10 cellular contexts compared by ENCODE assay signal in the genomic region with DNA sequence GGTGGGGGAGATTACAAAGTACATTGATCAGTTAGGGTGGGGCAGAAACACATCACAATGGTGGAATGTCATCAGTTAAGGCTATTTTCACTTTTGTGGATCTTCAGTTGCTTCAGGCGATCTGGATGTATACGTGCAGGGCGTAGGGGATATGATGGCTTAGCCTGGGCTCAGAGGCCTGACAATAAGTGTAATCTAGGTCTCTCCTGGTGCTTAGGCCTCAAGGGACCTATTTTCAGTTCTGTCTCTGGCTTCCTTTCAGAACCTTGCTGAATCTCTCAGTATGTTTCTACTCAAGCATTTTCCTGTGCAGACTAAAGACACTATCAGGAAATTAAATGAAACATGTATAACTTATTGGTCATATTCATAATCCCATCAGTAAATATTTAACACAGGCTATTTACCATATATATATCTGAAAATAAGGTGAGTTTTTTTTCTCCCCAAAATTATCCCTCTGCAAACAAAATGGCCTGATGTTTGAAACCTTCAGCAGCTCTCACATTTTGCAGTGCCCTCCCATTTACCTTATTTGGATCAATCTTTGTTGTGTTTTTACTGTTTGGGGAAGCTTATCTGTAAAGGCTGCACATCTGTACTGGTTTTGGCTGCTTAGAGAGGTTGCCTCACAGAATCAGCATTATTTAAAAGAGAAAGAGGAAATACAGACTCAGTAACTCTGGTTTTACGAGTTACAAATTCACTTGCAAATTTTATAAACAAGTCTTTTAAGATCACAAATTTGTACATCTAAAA. TPM values are rescaled to one million over a fixed set of nuclear protein-coding genes. Genes with fewer than 3 reads are reported as not detected.
A peak's percentile ranks its signal among the peaks of the same experiment; 100 is the strongest.
DNase-seq lines count a peak whose midpoint lies in the region; ATAC-seq and TF ChIP-seq lines count a peak whose summit lies in the region.
"Had no signal": no experiment of that assay in that cellular context is flagged by ENCODE, and none has a peak within 500 bp of the region (broad histone marks: within the 10 kb centered on the region; RNA-seq: fewer than 3 reads in every experiment).

No MANE protein-coding gene starts in this region.

- H3K4me1 ChIP-seq in HAP-1 (peaks cover 21% of the 10 kb centered on the region), hepatocyte (ENCODE audit: insufficient read depth) (peaks cover 4% of the 10 kb centered on the region), PC-3 (ENCODE audit: insufficient read depth, low read length) (peaks cover 13% of the 10 kb centered on the region; the same call in 1 of the 2 replicates)

- peaks cover 6% of the 10 kb centered on the region for H3K27me3 Mint-ChIP-seq in activated T-cell treated with anti-CD3 and anti-CD28 coated beads, Interleukin-2, amount 50 U/mL, for 4 hours (ENCODE audit: low read depth)

- CTCF ChIA-PET in PC-3 (lab: Charles Lee), result no interaction called here

- in situ Hi-C loops in HAP-1 (cut with MboI; ENCODE audit: low sequenced_read_pairs), result no loop called here

- H3K4me1 Mint-ChIP-seq in activated T-cell treated with anti-CD3 and anti-CD28 coated beads, Interleukin-2, amount 50 U/mL, for 4 hours (ENCODE audit: low read depth), result peaks cover 17% of the 10 kb centered on the region

- H3K36me3 Mint-ChIP-seq in activated T-cell treated with anti-CD3 and anti-CD28 coated beads, Interleukin-2, amount 50 U/mL, for 4 hours (ENCODE audit: insufficient read depth), result peaks cover 2% of the 10 kb centered on the region

- H3K79me2 ChIP-seq in hepatocyte (peaks cover 15% of the 10 kb centered on the region), PC-3 (ENCODE audit: low read length) (peaks cover 17% of the 10 kb centered on the region)

- H3K27me3 ChIP-seq in HAP-1 (ENCODE audit: low read depth) (no peaks in the 10 kb centered on the region), hepatocyte (no peaks in the 10 kb centered on the region), PC-3 (ENCODE audit: low read length) (no peaks in the 10 kb centered on the region)

- TF ChIP-seq CTCF in hepatocyte (IDR thresholded peaks at IDR 0.05; ENCODE audit: poor library complexity) (no peak), PC-3 (conservative IDR thresholded peaks at IDR 0.05; ENCODE audit: low read depth, low read length) (no peak)

- H3K9ac ChIP-seq in PC-3 (ENCODE audit: low read length), result no peak overlapping the region

- no peak overlapping the region for H3K27ac ChIP-seq in hepatocyte
- no peak overlapping the region for H3K27ac ChIP-seq in PC-3 (ENCODE audit: low read length)

- H3K9me2 ChIP-seq in hepatocyte (replicated peaks; ENCODE audit: insufficient read depth), result no peaks in the 10 kb centered on the region
- no peaks in the 10 kb centered on the region for H3K9me2 ChIP-seq in PC-3 (replicated peaks; ENCODE audit: low read length)

- H3K4me3 ChIP-seq in HAP-1 (no peak overlapping the region), hepatocyte (no peak overlapping the region), PC-3 (ENCODE audit: low read length) (no peak overlapping the region)

- POLR2A ChIA-PET in PC-3 (lab: Charles Lee; ENCODE audit: unreplicated experiment), result no interaction called here

- H3K36me3 ChIP-seq in HAP-1 (replicated peaks) (no peaks in the 10 kb centered on the region), hepatocyte (replicated peaks; ENCODE audit: insufficient read depth, low read depth) (no peaks in the 10 kb centered on the region), PC-3 (ENCODE audit: low read depth, low read length) (no peaks in the 10 kb centered on the region)

- intact Hi-C loops in PC-3 (cut with micrococcal nuclease), result loop anchor here (5.0 kb wide), 2 partner anchors 57 to 148 kb away; a partner anchor contains a TSS

- no peak overlapping the region for H3K4me3 Mint-ChIP-seq in activated T-cell treated with anti-CD3 and anti-CD28 coated beads, Interleukin-2, amount 50 U/mL, for 4 hours

- H3K4me2 ChIP-seq in hepatocyte, result peak overlapping the region; percentile 50
- no peak overlapping the region for H3K4me2 ChIP-seq in PC-3 (ENCODE audit: low read length)

- H3F3A ChIP-seq in PC-3 (ENCODE audit: low read length, unreplicated experiment), result no peaks in the 10 kb centered on the region

- no TSS peak for BruUV-seq in PC-3 (replicated peaks; lab: Mats Ljungman, UMichigan)

- peak overlapping the region; percentile 41 for H2AFZ ChIP-seq in hepatocyte
- H2AFZ ChIP-seq in PC-3 (ENCODE audit: low read length), result no peak overlapping the region

- peak; percentile 62 to 76 for DNase-seq in HAP-1 (ENCODE audit: low spot score in 2 of 2)
- peak; percentile 8 for DNase-seq in HT-29 (ENCODE audit: low spot score)
- no peak for DNase-seq in hepatocyte (ENCODE audit: low spot score)
- no peak for DNase-seq in PC-3
- DNase-seq in hepatic stellate cell (ENCODE audit: low spot score), result no peak
- DNase-seq in NCI-H526 treated with DMSO at 0.1 percent for 48 hours (lab: John Stamatoyannopoulos, UW), result no peak
- DNase-seq in activated T-cell treated with anti-CD3 and anti-CD28 coated beads, Interleukin-2, amount 50 U/mL, for 4 hours, result no peak
- DNase-seq: NCI-H774, retina had no signal

- WGBS in hepatocyte (ENCODE audit: low lambda C conversion rate, missing lambda C conversion rate), result 85% methylated on average over 4 of the region's 4 CpGs

- H4K20me1 ChIP-seq in hepatocyte (ENCODE audit: insufficient read depth, poor library complexity, severe bottlenecking), result no peaks in the 10 kb centered on the region
- H4K20me1 ChIP-seq in PC-3 (ENCODE audit: low read length), result no peaks in the 10 kb centered on the region

- H3K9me3 ChIP-seq in HAP-1, result no peaks in the 10 kb centered on the region
- H3K9me3 ChIP-seq in hepatocyte (ENCODE audit: low read depth), result no peaks in the 10 kb centered on the region
- no peaks in the 10 kb centered on the region for H3K9me3 ChIP-seq in PC-3 (ENCODE audit: low read length)

- H3K9me3 Mint-ChIP-seq in activated T-cell treated with anti-CD3 and anti-CD28 coated beads, Interleukin-2, amount 50 U/mL, for 4 hours, result no peaks in the 10 kb centered on the region

- ATAC-seq in GM18858 (IDR thresholded peaks at IDR 0.05; ENCODE audit: unreplicated experiment) (peak; percentile 51), PC-3 (no peak)
- ATAC-seq in activated T-cell treated with anti-CD3 and anti-CD28 coated beads, Interleukin-2, amount 50 U/mL, for 4 hours, result no peak

RNA-seq across cellular contexts. Expression of a gene that starts 2.3 kb away (rescaled TPM):
- total RNA-seq in HT-29 (2014; rRNA removed; shearing (Covaris generic)), result 4.3 and 5.7 TPM in 2 replicates
- 9.1 and 13.0 TPM in 2 replicates for total RNA-seq in hepatocyte
- 3.9 and 4.7 TPM in 2 replicates for polyA plus RNA-seq in hepatocyte
- 6.5 and 6.8 TPM in 2 replicates for total RNA-seq in PC-3 (2014; rRNA removed)
- total RNA-seq in activated T-cell treated with anti-CD3 and anti-CD28 coated beads, Interleukin-2, amount 50 U/mL, for 4 hours, result 10 to 100 TPM; 14.2 to 18.9 (median 15.2) TPM

Comparison
In these comparisons a context has a peak if more than half of its experiments do, and no peak if none do; other contexts are left out.
1. DNase-seq: peak in HAP-1 (2 of 2) and HT-29 (single experiment); none in hepatocyte (single experiment), PC-3 (single experiment), hepatic stellate cell (single experiment), NCI-H526 treated with DMSO at 0.1 percent for 48 hours (single experiment) and activated T-cell treated with anti-CD3 and anti-CD28 coated beads, Interleukin-2, amount 50 U/mL, for 4 hours (single experiment).